Comparison of ENCODE assay signal across 10 cellular contexts in the genomic region with DNA sequence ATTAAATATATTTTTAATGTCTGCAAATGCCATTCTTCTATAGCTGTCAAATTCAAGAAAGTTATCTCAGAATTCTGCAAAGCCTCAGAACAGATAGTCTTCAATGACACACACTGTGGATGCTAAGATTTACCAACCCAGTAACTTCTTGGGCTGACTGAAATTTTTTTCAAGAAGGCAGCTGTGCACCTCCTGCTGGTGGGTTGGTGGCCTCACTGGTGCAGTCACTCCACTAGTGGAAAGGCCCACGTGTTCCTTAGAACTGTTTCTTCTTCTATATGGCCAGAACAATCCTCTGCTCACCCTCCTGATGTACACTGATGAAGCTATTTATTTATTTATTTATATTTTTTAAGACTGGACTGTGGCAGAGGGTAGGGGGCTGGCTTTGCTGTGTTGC. TPM values are rescaled to one million over a fixed set of nuclear protein-coding genes. Genes with fewer than 3 reads are reported as not detected.
A peak's percentile ranks its signal among the peaks of the same experiment; 100 is the strongest.
DNase-seq lines count a peak whose midpoint lies in the region; ATAC-seq, FAIRE-seq and TF ChIP-seq lines count a peak whose summit lies in the region.
"Had no signal": no experiment of that assay in that cellular context is flagged by ENCODE, and none has a peak within 500 bp of the region (broad histone marks: within the 10 kb centered on the region; RNA-seq: fewer than 3 reads in every experiment).

No MANE protein-coding gene starts in this region.

- no peaks in the 10 kb centered on the region for H3K36me3 ChIP-seq in IMR-90 (ENCODE audit: control insufficient read depth, insufficient read depth, low read length)
- no peaks in the 10 kb centered on the region for H3K36me3 ChIP-seq in GM12878 (ENCODE audit: control insufficient read depth in 2 of 2, insufficient read depth in 2 of 2, low read length in 1 of 2)

- no peak overlapping the region for H3K14ac ChIP-seq in IMR-90 (replicated peaks; ENCODE audit: low read depth, low read length)

- TF ChIP-seq POLR2A in IMR-90 (IDR thresholded peaks at IDR 0.05; ENCODE audit: low read depth, low read length) (no peak), GM12878 (IDR thresholded peaks at IDR 0.05; ENCODE audit: low read depth, low read length) (no peak)

- no peak overlapping the region for H2BK5ac ChIP-seq in IMR-90 (ENCODE audit: low read depth, low read length, poor library complexity, severe bottlenecking)

- no peak overlapping the region for H3K23ac ChIP-seq in IMR-90 (ENCODE audit: low read depth, low read length)

- intact Hi-C loops in IMR-90 (cut with micrococcal nuclease) (no loop called here), GM12878 (cut with micrococcal nuclease; ENCODE audit: unreplicated experiment) (no loop called here)

- H3K4ac ChIP-seq in IMR-90 (ENCODE audit: low read depth, low read length), result no peak overlapping the region

- BruUV-seq in IMR-90 (replicated peaks; lab: Mats Ljungman, UMichigan) (no TSS peak), GM12878 (replicated peaks; lab: Mats Ljungman, UMichigan) (no TSS peak)

- no peak overlapping the region for H2AK5ac ChIP-seq in IMR-90 (ENCODE audit: low read depth, low read length)

- H3K9me3 ChIP-seq in IMR-90 (ENCODE audit: control insufficient read depth, insufficient read depth, low read length) (no peaks in the 10 kb centered on the region), GM12878 (replicated peaks; ENCODE audit: control insufficient read depth, insufficient read depth, low read length) (no peaks in the 10 kb centered on the region)

- no peak overlapping the region for H4K5ac ChIP-seq in IMR-90 (ENCODE audit: low read depth, low read length)

- TF ChIP-seq RAD21 in IMR-90 (IDR thresholded peaks at IDR 0.05; ENCODE audit: low read length), result peak; percentile 10; the same call in 1 of the 2 replicates
- TF ChIP-seq RAD21 in GM12878 (IDR thresholded peaks at IDR 0.05; ENCODE audit: insufficient read depth, low read depth, low read length), result no peak

- no peak overlapping the region for H4K8ac ChIP-seq in IMR-90 (ENCODE audit: low read depth in 2 of 2, low read length in 2 of 2)

- DNase-seq in SKM-1 treated with dmso at 0.1 percent for 144 hours (lab: John Stamatoyannopoulos, UW; ENCODE audit: unreplicated experiment) (peak; percentile 17), SKM-1 (lab: John Stamatoyannopoulos, UW; ENCODE audit: unreplicated experiment) (no peak), IMR-90 (no peak), GM12878 (ENCODE audit: low read depth, low spot score) (no peak)
- peak; percentile 22 for DNase-seq in stimulated activated CD4-positive, alpha-beta T cell treated with anti-CD3 and anti-CD28 coated beads, Interleukin-4, amount 100 ng/mL, for 1 hour
- DNase-seq: SHP77 treated with DMSO at 0.1 percent for 48 hours had no signal

- H3K18ac ChIP-seq in IMR-90 (ENCODE audit: low read depth, low read length), result no peak overlapping the region

- SMC1A ChIA-PET in GM12878 (lab: Charles Lee; ENCODE audit: uncharacterized antibody, unreplicated experiment), result no interaction called here

- H4K91ac ChIP-seq in IMR-90 (ENCODE audit: insufficient read depth, low read depth, low read length), result no peak overlapping the region

- FAIRE-seq in GM12878 (lab: Jason Lieb, UNC), result no peak

- no peak overlapping the region for H3K27ac ChIP-seq in IMR-90 (ENCODE audit: insufficient read depth, low read length)
- no peak overlapping the region for H3K27ac ChIP-seq in GM12878 (ENCODE audit: control insufficient read depth, insufficient read depth)

- H3K27me3 ChIP-seq in IMR-90 (ENCODE audit: control insufficient read depth, insufficient read depth, low read length) (no peaks in the 10 kb centered on the region; the same call in 1 of the 2 replicates), GM12878 (replicated peaks in 1 of 2; ENCODE audit: control insufficient read depth in 2 of 2, insufficient read depth in 2 of 2, low read length in 1 of 2) (no peaks in the 10 kb centered on the region)

- no peak for ATAC-seq in IMR-90 (ENCODE audit: low read depth)
- peak; percentile 74 for ATAC-seq in GM12878
- ATAC-seq in HG03457 (IDR thresholded peaks at IDR 0.05; ENCODE audit: unreplicated experiment), result no peak
- no peak for ATAC-seq in HG03565 (IDR thresholded peaks at IDR 0.05; ENCODE audit: unreplicated experiment)
- no peak for ATAC-seq in HG02840 (IDR thresholded peaks at IDR 0.05; ENCODE audit: low FRiP score, unreplicated experiment)

- H3K56ac ChIP-seq in IMR-90 (ENCODE audit: extremely low read depth, insufficient read depth, low read length), result no peak overlapping the region

- no peaks in the 10 kb centered on the region for H3K79me1 ChIP-seq in IMR-90 (ENCODE audit: low read depth in 1 of 2, low read length in 2 of 2)

- no peaks in the 10 kb centered on the region for H3K79me2 ChIP-seq in GM12878 (ENCODE audit: control insufficient read depth, insufficient read depth, low read length)

- no peak overlapping the region for H3K4me3 ChIP-seq in IMR-90 (ENCODE audit: insufficient read depth, low read depth, low read length)
- no peak overlapping the region for H3K4me3 ChIP-seq in GM12878

- TF ChIP-seq EP300 in GM12878 (IDR thresholded peaks at IDR 0.05; ENCODE audit: borderline replicate concordance in 1 of 2, control insufficient read depth in 1 of 2, low read depth in 2 of 2, low read length in 2 of 2), result no peak

- POLR2A ChIA-PET in IMR-90 (lab: Charles Lee; ENCODE audit: unreplicated experiment), result no interaction called here
- POLR2A ChIA-PET in GM12878 (lab: Charles Lee), result no interaction called here

- H2BK20ac ChIP-seq in IMR-90 (ENCODE audit: low read depth, low read length), result no peak overlapping the region

- in situ Hi-C loops in IMR-90 (cut with MboI; ENCODE audit: low sequenced_read_pairs) (no loop called here), GM12878 (cut with MboI) (no loop called here)

- H2AFZ ChIP-seq in IMR-90 (replicated peaks; ENCODE audit: low read length, poor library complexity) (no peak overlapping the region), GM12878 (ENCODE audit: control insufficient read depth, low read depth, low read length) (no peak overlapping the region)

- H2BK15ac ChIP-seq in IMR-90 (ENCODE audit: low read depth, low read length), result no peak overlapping the region

- dilution Hi-C loops in IMR-90 (cut with HindIII; ENCODE audit: low sequenced_read_pairs, unreplicated experiment), result no loop called here

- H3K4me2 ChIP-seq in IMR-90 (ENCODE audit: low read depth, low read length) (no peak overlapping the region), GM12878 (ENCODE audit: control insufficient read depth, insufficient read depth) (no peak overlapping the region)

- no peak overlapping the region for H2AK9ac ChIP-seq in IMR-90 (replicated peaks; ENCODE audit: low read depth, low read length, poor library complexity)

- no peaks in the 10 kb centered on the region for H4K20me1 ChIP-seq in IMR-90 (ENCODE audit: insufficient read depth, low read length)
- no peaks in the 10 kb centered on the region for H4K20me1 ChIP-seq in GM12878 (ENCODE audit: control insufficient read depth, insufficient read depth)

- TF ChIP-seq CTCF in IMR-90 (conservative IDR thresholded peaks at IDR 0.05; ENCODE audit: low read depth, low read length) (peak; percentile 32), GM12878 (IDR thresholded peaks at IDR 0.05 in 2 of 3, conservative IDR thresholded peaks at IDR 0.05 in 1 of 3; ENCODE audit: control insufficient read depth in 2 of 3, extremely low read depth in 1 of 3, insufficient read depth in 1 of 3, low read depth in 3 of 3, low read length in 3 of 3) (peak; percentile 25 to 41 (median 27); a peak in 3 of 6 replicates)

- CTCF ChIA-PET in IMR-90 (lab: Yijun Ruan, JAX), result interaction anchor here (0.7 kb wide), 1 partner anchor 284 kb away, joined by 3 read pairs; no protein-coding TSS in a partner anchor
- CTCF ChIA-PET in GM12878 (lab: Yijun Ruan, JAX), result interaction anchor here (0.7 to 1.9 kb wide), 6 partner anchors 9 to 360 kb away, joined by 3 to 11 read pairs (median 4); no protein-coding TSS in a partner anchor

- H3K4me1 ChIP-seq in IMR-90 (ENCODE audit: control insufficient read depth, insufficient read depth, low read length) (no peaks in the 10 kb centered on the region), GM12878 (ENCODE audit: control insufficient read depth, insufficient read depth, low read length) (no peaks in the 10 kb centered on the region)

- H3K9me1 ChIP-seq in IMR-90 (ENCODE audit: insufficient read depth, low read length), result no peaks in the 10 kb centered on the region

- H3K9ac ChIP-seq in IMR-90 (ENCODE audit: low read depth, low read length), result no peak overlapping the region
- no peak overlapping the region for H3K9ac ChIP-seq in GM12878 (ENCODE audit: control insufficient read depth, insufficient read depth, low read length)

- no CpG with 5 or more reads among the region's 1 CpG for WGBS in IMR-90 (ENCODE audit: extremely low coverage in 2 of 2, insufficient read length in 1 of 2), 2 experiments
- WGBS in GM12878 (ENCODE audit: insufficient coverage, insufficient replicate concordance, low lambda C conversion rate, missing lambda C conversion rate), result 0% methylated on average over 1 of the region's 1 CpG

- H2BK120ac ChIP-seq in IMR-90 (ENCODE audit: low read depth, low read length), result no peak overlapping the region

- RAD21 ChIA-PET in GM12878 (lab: Charles Lee; ENCODE audit: unreplicated experiment), result no interaction called here

TF ChIP-seq in GM12878, 131 proteins besides CTCF, POLR2A, EP300 and RAD21 (continues in another document):
- TF ChIP-seq NR2C2 (IDR thresholded peaks at IDR 0.05; ENCODE audit: borderline replicate concordance, control insufficient read depth, insufficient read length, low read depth) (no peak), RBBP5 (conservative IDR thresholded peaks at IDR 0.05) (no peak)

RNA-seq across cellular contexts. Expression of a gene that starts 29.8 kb away (rescaled TPM):
- total RNA-seq in IMR-90 (2012; rRNA removed) (not detected in 2 replicates), GM12878 (2014; rRNA removed) (0.17 TPM in 1 of 2 replicates, not detected in the other), GM12878 (2014; rRNA removed; fragmentation: Illumina TruSeq; extraction: Trizol) (0.13 TPM in 1 of 2 replicates, not detected in the other), GM12878 (2021) (not detected in 2 replicates)
- polyA plus RNA-seq in IMR-90 (2012; rRNA removed) (0.09 TPM in 1 of 2 replicates, not detected in the other), GM12878 (2011; rRNA removed) (0.43 and 0.46 TPM in 2 replicates), GM12878 (2014; fragmentation: Illumina TruSeq; extraction: Trizol) (not detected in 2 replicates), GM12878 (2014; fragmentation: Nextera tagmentation; extraction: Ambion mirVana) (under 1 TPM; 0.06 to 0.09 TPM), GM12878 (2014; rRNA removed) (0.10 TPM in 1 of 2 replicates, not detected in the other), GM12878 (2016; fragmentation: Nextera tagmentation; extraction: Ambion mirVana) (under 1 TPM; 0.10 to 0.23 TPM)
- polyA plus RNA-seq in IMR-90 (2012; cell fraction: cytosol; rRNA removed), result not detected in 2 replicates
- polyA plus RNA-seq in IMR-90 (2012; cell fraction: nucleus; rRNA removed; ENCODE audit: low replicate concordance), result not detected in 2 replicates
- not detected in 2 replicates for total RNA-seq in GM12878 (2013; cell fraction: nucleolus; rRNA removed)
- not detected for polyA plus RNA-seq in GM12878 (2011; ENCODE audit: low read depth)
- 0.06 and 0.12 TPM in 2 replicates for polyA plus RNA-seq in GM12878 (2011; cell fraction: cytosol; rRNA removed)
- 0.15 and 0.22 TPM in 2 replicates for polyA plus RNA-seq in GM12878 (2011; cell fraction: nucleus; rRNA removed)
- not detected in 2 replicates for polyA plus RNA-seq in GM12878 (2012)
- 0.15 and 0.22 TPM in 2 replicates for polyA minus RNA-seq in GM12878 (2011; rRNA and poly(A)+ RNA removed)
- not detected in 2 replicates for polyA minus RNA-seq in GM12878 (2011; cell fraction: cytosol; rRNA and poly(A)+ RNA removed)
- polyA minus RNA-seq in GM12878 (2011; cell fraction: nucleus; rRNA and poly(A)+ RNA removed), result not detected in 2 replicates
- total RNA-seq: CD4-positive, alpha-beta memory T cell had no signal

Comparison
In these comparisons a context has a peak if more than half of its experiments do, and no peak if none do; other contexts are left out.
1. DNase-seq: peak in SKM-1 treated with dmso at 0.1 percent for 144 hours (single experiment) and stimulated activated CD4-positive, alpha-beta T cell treated with anti-CD3 and anti-CD28 coated beads, Interleukin-4, amount 100 ng/mL, for 1 hour (single experiment); none in SKM-1 (single experiment), IMR-90 (single experiment) and GM12878 (single experiment).